28 cellular contexts compared by ENCODE assay signal in genomic region chrX:111394581-111394980, GRCh38. TPM values are rescaled to one million over a fixed set of nuclear protein-coding genes. Genes with fewer than 3 reads are reported as not detected.
"Had no signal": no experiment of that assay in that cellular context is flagged by ENCODE, and none has a peak within 500 bp of the region (broad histone marks: within the 10 kb centered on the region; RNA-seq: fewer than 3 reads in every experiment).

No MANE protein-coding gene starts in this region.

- H3K36me3 Mint-ChIP-seq: naive thymus-derived CD8-positive, alpha-beta T cell; stimulated activated memory B cell treated with anti-CD40 and anti-IgM and Interleukin-4, amounts not matched to agents 10 μg/mL and 1 μg/mL and 100 μg/mL, for 72 hours; type B pancreatic cell had no signal

- H3K9me3 ChIP-seq: lower lobe of right lung, neutrophil, psoas muscle, spleen, tibial nerve, uterus had no signal

- H3K27ac Mint-ChIP-seq: naive thymus-derived CD8-positive, alpha-beta T cell; neural progenitor cell; stimulated activated memory B cell treated with anti-CD40 and anti-IgM and Interleukin-4, amounts not matched to agents 10 μg/mL and 1 μg/mL and 100 μg/mL, for 72 hours; stimulated activated naive CD8-positive, alpha-beta T cell treated with anti-CD3 and anti-CD28 coated beads, Interleukin-15, amount 100 ng/mL, for 72 hours; type B pancreatic cell had no signal

- H3K27me3 ChIP-seq: hepatocyte, neural progenitor cell, neutrophil had no signal

- H3K4me3 Mint-ChIP-seq: naive thymus-derived CD8-positive, alpha-beta T cell; neural progenitor cell; stimulated activated memory B cell treated with anti-CD40 and anti-IgM and Interleukin-4, amounts not matched to agents 10 μg/mL and 1 μg/mL and 100 μg/mL, for 72 hours; stimulated activated naive CD8-positive, alpha-beta T cell treated with anti-CD3 and anti-CD28 coated beads, Interleukin-15, amount 100 ng/mL, for 72 hours; type B pancreatic cell had no signal

- H3K9me3 Mint-ChIP-seq: naive thymus-derived CD8-positive, alpha-beta T cell; nephron; neural progenitor cell; stimulated activated memory B cell treated with anti-CD40 and anti-IgM and Interleukin-4, amounts not matched to agents 10 μg/mL and 1 μg/mL and 100 μg/mL, for 72 hours; stimulated activated naive CD8-positive, alpha-beta T cell treated with anti-CD3 and anti-CD28 coated beads, Interleukin-15, amount 100 ng/mL, for 72 hours; type B pancreatic cell had no signal

- H3K27ac ChIP-seq: hepatocyte, lower lobe of right lung, neural progenitor cell, neutrophil, parathyroid adenoma, psoas muscle, spleen, tibial nerve, uterus had no signal

- H3K4me3 ChIP-seq: hepatocyte, lower lobe of right lung, neural progenitor cell, psoas muscle, spleen, tibial nerve, uterus had no signal

- ATAC-seq: lower lobe of right lung; naive thymus-derived CD8-positive, alpha-beta T cell; psoas muscle; sciatic nerve; stimulated activated memory B cell treated with anti-CD40 and anti-IgM and Interleukin-4, amounts not matched to agents 10 μg/mL and 1 μg/mL and 100 μg/mL, for 72 hours; stimulated activated naive CD8-positive, alpha-beta T cell treated with anti-CD3 and anti-CD28 coated beads, Interleukin-15, amount 100 ng/mL, for 72 hours had no signal

- DNase-seq: islet precursor cell; lower lobe of right lung; mammary epithelial cell; mesenchymal stem cell; naive thymus-derived CD8-positive, alpha-beta T cell; occipital lobe; psoas muscle; small intestine; spleen; stimulated activated CD4-positive, alpha-beta T cell treated with anti-CD3 and anti-CD28 coated beads, Interleukin-4, amount 100 ng/mL, for 24 hours; stimulated activated CD8-positive, alpha-beta memory T cell treated with anti-CD3 and anti-CD28 coated beads, Interleukin-4, amount 100 ng/mL, for 48 hours; stimulated activated naive CD4-positive, alpha-beta T cell treated with Interleukin-2 at 50 U/mL for 16 hours; stimulated activated naive CD8-positive, alpha-beta T cell treated with anti-CD3 and anti-CD28 coated beads, Interleukin-15, amount 100 ng/mL, for 72 hours; substantia nigra; uterus had no signal

- H3K27me3 Mint-ChIP-seq: stimulated activated memory B cell treated with anti-CD40 and anti-IgM and Interleukin-4, amounts not matched to agents 10 μg/mL and 1 μg/mL and 100 μg/mL, for 72 hours; stimulated activated naive CD8-positive, alpha-beta T cell treated with anti-CD3 and anti-CD28 coated beads, Interleukin-15, amount 100 ng/mL, for 72 hours; type B pancreatic cell had no signal

- H3K4me1 Mint-ChIP-seq: naive thymus-derived CD8-positive, alpha-beta T cell; stimulated activated memory B cell treated with anti-CD40 and anti-IgM and Interleukin-4, amounts not matched to agents 10 μg/mL and 1 μg/mL and 100 μg/mL, for 72 hours; stimulated activated naive CD8-positive, alpha-beta T cell treated with anti-CD3 and anti-CD28 coated beads, Interleukin-15, amount 100 ng/mL, for 72 hours had no signal

- H3K4me1 ChIP-seq: lower lobe of right lung, parathyroid adenoma, psoas muscle, spleen, tibial nerve, uterus had no signal

- H3K36me3 ChIP-seq: lower lobe of right lung, neural progenitor cell, neutrophil, spleen, tibial nerve, uterus had no signal

RNA-seq across cellular contexts. Expression of gene DCX, which starts 17.4 kb away (rescaled TPM):
- total RNA-seq: kidney epithelial cell; liver; lower lobe of right lung; mammary epithelial cell; naive thymus-derived CD8-positive, alpha-beta T cell; osteocyte; psoas muscle; sciatic nerve; ureter had no signal
- polyA plus RNA-seq: mammary epithelial cell; naive thymus-derived CD8-positive, alpha-beta T cell had no signal
